ENCODE assay signal across 24 cellular contexts in genomic region chr3:192080336-192080735, GRCh38.
"Had no signal": no experiment of that assay in that cellular context is flagged by ENCODE, and none has a peak within 500 bp of the region (broad histone marks: within the 10 kb centered on the region; RNA-seq: fewer than 3 reads in every experiment).

No MANE protein-coding gene starts in this region.

- H3K9me3 ChIP-seq: esophagus squamous epithelium, pancreas, psoas muscle, stomach, thyroid gland had no signal

- H3K36me3 ChIP-seq: esophagus squamous epithelium, pancreas, stomach, thyroid gland had no signal

- H3K4me3 ChIP-seq: esophagus squamous epithelium, pancreas, psoas muscle, stomach, thyroid gland had no signal

- FAIRE-seq: bronchial epithelial cell, keratinocyte, pancreas, TTC549 had no signal

- H3K4me1 ChIP-seq: esophagus squamous epithelium, pancreas, psoas muscle had no signal

- H3K27ac ChIP-seq: esophagus squamous epithelium, pancreas, psoas muscle, stomach, thyroid gland, VCaP had no signal

- H3K27me3 ChIP-seq: esophagus squamous epithelium, pancreas, stomach, thyroid gland had no signal

- ATAC-seq: activated T-cell treated with anti-CD3 and anti-CD28 coated beads, Interleukin-2, amount 50 U/mL, for 72 hours; left cardiac atrium; left ventricle myocardium superior; psoas muscle; stimulated activated naive B cell treated with anti-CD40 and anti-IgM and Interleukin-4, amounts not matched to agents 10 μg/mL and 1 μg/mL and 100 μg/mL, for 72 hours had no signal

- DNase-seq: activated CD4-positive, alpha-beta T cell treated with anti-CD3 and anti-CD28 coated beads for 4 hours; activated CD4-positive, alpha-beta T cell treated with anti-CD3 and anti-CD28 coated beads, Interleukin-2, amount 50 U/mL, for 4 hours; activated naive CD4-positive, alpha-beta T cell treated with Interleukin-2 at 50 U/mL for 16 hours; activated T-cell treated with anti-CD3 and anti-CD28 coated beads for 4 hours; activated T-cell treated with anti-CD3 and anti-CD28 coated beads, Interleukin-2, amount 50 U/mL, for 72 hours; anterior cingulate cortex; esophagus squamous epithelium; foreskin melanocyte; left cardiac atrium; left ventricle myocardium superior; naive B cell; nephron progenitor cell; pancreas; psoas muscle; stimulated activated CD4-positive, alpha-beta T cell treated with anti-CD3 and anti-CD28 coated beads, Interleukin-15, amount 100 ng/mL, for 24 hours; stimulated activated CD4-positive, alpha-beta T cell treated with anti-CD3 and anti-CD28 coated beads, Interleukin-2, amount 100 ng/mL, for 24 hours; stimulated activated naive B cell treated with anti-CD40 and anti-IgM and Interleukin-4, amounts not matched to agents 10 μg/mL and 1 μg/mL and 100 μg/mL, for 72 hours; stomach; T-helper 9 cell; thyroid gland had no signal
